8 cellular contexts compared by ENCODE assay signal in genomic region chr11:33375688-33376311, GRCh38. TPM values are rescaled to one million over a fixed set of nuclear protein-coding genes. Genes with fewer than 3 reads are reported as not detected.
DNase-seq lines count a peak whose midpoint lies in the region; ATAC-seq and TF ChIP-seq lines count a peak whose summit lies in the region.

Gene KIAA1549L (plus strand): TSS chr11:33376108.

- H3K27ac Mint-ChIP-seq in CD4-positive, CD25-positive, alpha-beta regulatory T cell = no peak within 1 kb of the TSS
- no peak within 1 kb of the TSS for H3K27ac Mint-ChIP-seq in H9
- H3K27ac Mint-ChIP-seq in T-helper 17 cell = no peak within 1 kb of the TSS

- no peak within 1 kb of the TSS for H2BK5ac ChIP-seq in H9 (ENCODE audit: insufficient read length, low read length)

- no peak within 1 kb of the TSS for H3K9ac ChIP-seq in H9 (ENCODE audit: extremely low read depth, insufficient read length, low read length)

- no peaks in the 10 kb centered on the region for H3K79me1 ChIP-seq in H9 (ENCODE audit: insufficient read depth, low read depth, low read length, poor library complexity, severe bottlenecking)

- H3K18ac ChIP-seq in H9 (ENCODE audit: insufficient read length, low read depth, low read length) = no peak within 1 kb of the TSS

- no peaks in the 10 kb centered on the region for H3K36me3 Mint-ChIP-seq in CD4-positive, CD25-positive, alpha-beta regulatory T cell
- H3K36me3 Mint-ChIP-seq in H9 (ENCODE audit: insufficient read depth in 1 of 3, low read depth in 3 of 3) (no peaks in the 10 kb centered on the region), T-helper 17 cell (ENCODE audit: low read depth) (peaks cover 3% of the 10 kb centered on the region)

- no peak within 1 kb of the TSS for H4K5ac ChIP-seq in H9 (ENCODE audit: insufficient read length, low read depth, low read length)

- no peak within 1 kb of the TSS for H2BK15ac ChIP-seq in H9 (ENCODE audit: low read depth, low read length)

- H3K9me3 ChIP-seq in CD4-positive, CD25-positive, alpha-beta regulatory T cell (ENCODE audit: control insufficient read depth in 2 of 2, low read length in 2 of 2) = no peaks in the 10 kb centered on the region
- H3K9me3 ChIP-seq in H9 (ENCODE audit: control insufficient read depth, low read depth, low read length) = no peaks in the 10 kb centered on the region
- no peaks in the 10 kb centered on the region for H3K9me3 ChIP-seq in T-helper 17 cell (ENCODE audit: control insufficient read depth, low read length, poor library complexity, severe bottlenecking)
- no peaks in the 10 kb centered on the region for H3K9me3 ChIP-seq in sigmoid colon

- peaks cover 40% of the 10 kb centered on the region for H3K27me3 Mint-ChIP-seq in CD4-positive, CD25-positive, alpha-beta regulatory T cell
- H3K27me3 Mint-ChIP-seq in H9 (ENCODE audit: low read depth) (peaks cover 61% of the 10 kb centered on the region), T-helper 17 cell (peaks cover 47% of the 10 kb centered on the region)

- no peaks in the 10 kb centered on the region for H3K36me3 ChIP-seq in CD4-positive, CD25-positive, alpha-beta regulatory T cell (ENCODE audit: control insufficient read depth, insufficient read depth, low read length)
- H3K36me3 ChIP-seq in sigmoid colon = no peaks in the 10 kb centered on the region

- WGBS in H9 (ENCODE audit: extremely low coverage, insufficient read length, low lambda C conversion rate) = no CpG with 5 or more reads among the region's 70 CpGs
- 1% methylated on average over 70 of the region's 70 CpGs for WGBS in sigmoid colon, 2 donors

- H3K9me3 Mint-ChIP-seq in CD4-positive, CD25-positive, alpha-beta regulatory T cell = peaks cover 0 to 1% (median 0%) of the 10 kb centered on the region in 7 donors
- H3K9me3 Mint-ChIP-seq in H9 = no peaks in the 10 kb centered on the region

- no peak within 1 kb of the TSS for H3T11ph ChIP-seq in H9 (ENCODE audit: low read length)

- no peak within 1 kb of the TSS for H3K27ac ChIP-seq in CD4-positive, CD25-positive, alpha-beta regulatory T cell (ENCODE audit: insufficient read depth, low read length, poor library complexity, severe bottlenecking)
- H3K27ac ChIP-seq in H9 (ENCODE audit: insufficient read length, low read depth, low read length) (no peak within 1 kb of the TSS), sigmoid colon (no peak within 1 kb of the TSS)

- H3K4me3 Mint-ChIP-seq in CD4-positive, CD25-positive, alpha-beta regulatory T cell = peak within 1 kb of the TSS in 3 of 4 donors; percentile 21 to 38 (median 27)
- H3K4me3 Mint-ChIP-seq in H9 = peak within 1 kb of the TSS; percentile 67 to 83
- peak within 1 kb of the TSS; percentile 70 for H3K4me3 Mint-ChIP-seq in T-helper 17 cell

- H2AFZ ChIP-seq in H9 (ENCODE audit: low read length) = no peak within 1 kb of the TSS

- peak within 1 kb of the TSS; percentile 16; the same call in 1 of the 2 replicates for H3K14ac ChIP-seq in H9 (ENCODE audit: insufficient read depth, low read length)

- no peak within 1 kb of the TSS for H4K91ac ChIP-seq in H9 (ENCODE audit: insufficient read length, low read depth, low read length)

- no peak within 1 kb of the TSS for H4K8ac ChIP-seq in H9 (replicated peaks; ENCODE audit: insufficient read length, low read depth, low read length)

- no peak within 1 kb of the TSS for H2AK5ac ChIP-seq in H9 (ENCODE audit: insufficient read length, low read length)

- H3K56ac ChIP-seq in H9 (ENCODE audit: insufficient read length, low read depth, low read length) = no peak within 1 kb of the TSS

- H3K4ac ChIP-seq in H9 (ENCODE audit: low read depth, low read length) = no peak within 1 kb of the TSS

- no peak for TF ChIP-seq CTCF in H9 (conservative IDR thresholded peaks at IDR 0.05)
- TF ChIP-seq CTCF in sigmoid colon (IDR thresholded peaks at IDR 0.05) = no peak

- peaks cover 23% of the 10 kb centered on the region for H3K27me3 ChIP-seq in CD4-positive, CD25-positive, alpha-beta regulatory T cell (ENCODE audit: control insufficient read depth, insufficient read depth, low read length)
- H3K27me3 ChIP-seq in H9 (ENCODE audit: insufficient read depth, low read length) (peaks cover 7% of the 10 kb centered on the region; the same call in 1 of the 2 replicates), sigmoid colon (peaks cover 19 to 47% (median 24%) of the 10 kb centered on the region in 3 donors)

- DNase-seq in CD4-positive, CD25-positive, alpha-beta regulatory T cell = no peak
- DNase-seq in H9 (peak; percentile 41), T-helper 17 cell (no peak), germinal center (ENCODE audit: low spot score) (peak; percentile 27), sigmoid colon (no peak)
- DNase-seq in stimulated activated CD4-positive, alpha-beta T cell treated with anti-CD3 and anti-CD28 coated beads, Interleukin-2, amount 100 ng/mL, for 48 hours = no peak

- peaks cover 0 to 2% (median 0%) of the 10 kb centered on the region in 4 donors for H3K4me1 Mint-ChIP-seq in CD4-positive, CD25-positive, alpha-beta regulatory T cell
- H3K4me1 Mint-ChIP-seq in H9 = peaks cover 16 to 26% of the 10 kb centered on the region in 2 experiments
- peaks cover 6% of the 10 kb centered on the region for H3K4me1 Mint-ChIP-seq in T-helper 17 cell

- no peak within 1 kb of the TSS for H2BK120ac ChIP-seq in H9 (ENCODE audit: low read depth, low read length, poor library complexity, severe bottlenecking)

- no peaks in the 10 kb centered on the region for H3K4me1 ChIP-seq in CD4-positive, CD25-positive, alpha-beta regulatory T cell (ENCODE audit: control insufficient read depth, insufficient read depth, low read length, poor library complexity, severe bottlenecking)
- H3K4me1 ChIP-seq in H9 (ENCODE audit: insufficient read depth, low read length) = peaks cover 2% of the 10 kb centered on the region; the same call in 1 of the 2 replicates
- peaks cover 0 to 16% (median 13%) of the 10 kb centered on the region in 4 donors for H3K4me1 ChIP-seq in sigmoid colon

- no peak within 1 kb of the TSS for H2BK12ac ChIP-seq in H9 (ENCODE audit: insufficient read length, low read depth, low read length)

- ATAC-seq in CD4-positive, CD25-positive, alpha-beta regulatory T cell (ENCODE audit: low read depth in 2 of 2) = no peak
- ATAC-seq in T-helper 17 cell (no peak), GM18867 (IDR thresholded peaks at IDR 0.05; ENCODE audit: unreplicated experiment) (no peak), HG03565 (IDR thresholded peaks at IDR 0.05; ENCODE audit: unreplicated experiment) (no peak)

- H4K20me1 ChIP-seq in H9 (ENCODE audit: control insufficient read depth, insufficient read depth, insufficient read length) = no peaks in the 10 kb centered on the region

- H3K23ac ChIP-seq in H9 (ENCODE audit: insufficient read length, low read depth, low read length) = no peak within 1 kb of the TSS

- TF ChIP-seq EP300 in sigmoid colon (IDR thresholded peaks at IDR 0.05) = no peak

- H3K4me2 ChIP-seq in H9 (ENCODE audit: insufficient read depth, insufficient read length, low read length) = peak within 1 kb of the TSS; percentile 52

- no peak within 1 kb of the TSS for H2BK20ac ChIP-seq in H9 (ENCODE audit: low read depth, low read length, poor library complexity, severe bottlenecking)

- H3K79me2 ChIP-seq in H9 (ENCODE audit: insufficient read depth, low read length) = no peaks in the 10 kb centered on the region

- no peak within 1 kb of the TSS for H3K4me3 ChIP-seq in CD4-positive, CD25-positive, alpha-beta regulatory T cell (ENCODE audit: low read depth, low read length)
- H3K4me3 ChIP-seq in sigmoid colon = peak within 1 kb of the TSS; percentile 18 to 56 (median 44)

- intact Hi-C loops in sigmoid colon (cut with DNase I) = no loop called here

- TF ChIP-seq POLR2A in sigmoid colon (IDR thresholded peaks at IDR 0.05) = no peak

- H3K23me2 ChIP-seq in H9 (ENCODE audit: insufficient read length, low read depth, low read length, poor library complexity, severe bottlenecking) = no peaks in the 10 kb centered on the region

RNA-seq across cellular contexts. Expression of gene KIAA1549L, which starts in this region (rescaled TPM):
- not detected for total RNA-seq in CD4-positive, CD25-positive, alpha-beta regulatory T cell
- polyA plus RNA-seq in CD4-positive, CD25-positive, alpha-beta regulatory T cell = not detected
- total RNA-seq in H9 (2021) = 1.6 and 1.9 TPM in 2 replicates
- total RNA-seq in T-helper 17 cell = not detected
- 1 to 10 TPM in 2 of 4 donors, under 1 TPM in 2; 0.33 to 1.8 (median 1.2) TPM for total RNA-seq in sigmoid colon
- polyA plus RNA-seq in sigmoid colon = under 1 TPM in 1 of 3 donors, not detected in 2; 0.29 TPM

Comparison
In these comparisons a context has a peak if more than half of its experiments do, and no peak if none do; other contexts are left out.
1. DNase-seq: peak in H9 (single experiment) and germinal center (single experiment); none in CD4-positive, CD25-positive, alpha-beta regulatory T cell (0 of 3), T-helper 17 cell (0 of 3), sigmoid colon (single experiment) and stimulated activated CD4-positive, alpha-beta T cell treated with anti-CD3 and anti-CD28 coated beads, Interleukin-2, amount 100 ng/mL, for 48 hours (0 of 2).
2. Peak in every context shown above with its lines, with median percentiles within 50 percentile points of each other: H3K4me3 Mint-ChIP-seq.